ENCODE assay signal across 23 cellular contexts in genomic region chr6:107769053-107769658, GRCh38. TPM values are rescaled to one million over a fixed set of nuclear protein-coding genes. Genes with fewer than 3 reads are reported as not detected.
DNase-seq lines count a peak whose midpoint lies in the region; ATAC-seq, FAIRE-seq and TF ChIP-seq lines count a peak whose summit lies in the region.
"Had no signal": no experiment of that assay in that cellular context is flagged by ENCODE, and none has a peak within 500 bp of the region (broad histone marks: within the 10 kb centered on the region; RNA-seq: fewer than 3 reads in every experiment).

No MANE protein-coding gene starts in this region.

- TF ChIP-seq POLR2A in K562 (conservative IDR thresholded peaks at IDR 0.05) = no peak

- H3K4me1 Mint-ChIP-seq in CD4-positive, alpha-beta memory T cell = peaks cover 10 to 39% (median 16%) of the 10 kb centered on the region in 4 donors

- no peaks in the 10 kb centered on the region for H4K20me1 ChIP-seq in K562 (replicated peaks; ENCODE audit: control insufficient read depth, insufficient read depth, low read length)
- H4K20me1 ChIP-seq: BLaER1 treated with 17β-estradiol and CSF1 and Interleukin-3, amounts not matched to agents 10 nM and 100 nM had no signal

- H3K27ac Mint-ChIP-seq in CD4-positive, alpha-beta memory T cell = peak overlapping the region in 3 of 7 donors; percentile 15 to 61 (median 46)

- no TSS peak for BruUV-seq in K562 (replicated peaks; lab: Mats Ljungman, UMichigan)

- no peak for FAIRE-seq in K562 (lab: Jason Lieb, UNC)
- FAIRE-seq: D721Med, GM12892, HTR-8/SVneo had no signal

- TF ChIP-seq RAD21 in K562 (CRISPR knock-in tag; conservative IDR thresholded peaks at IDR 0.05 in 1 of 2, IDR thresholded peaks at IDR 0.05 in 1 of 2) = no peak

- no peaks in the 10 kb centered on the region for H3K27me3 Mint-ChIP-seq in CD4-positive, alpha-beta memory T cell
- H3K27me3 Mint-ChIP-seq: IgD-negative memory B cell had no signal

- no peak overlapping the region for H3K4me2 ChIP-seq in K562 (ENCODE audit: insufficient read depth, low read length)
- H3K4me2 ChIP-seq: BLaER1 treated with 17β-estradiol and CSF1 and Interleukin-3, amounts not matched to agents 10 nM and 100 nM; SK-N-SH had no signal

- H3K9ac ChIP-seq in K562 (ENCODE audit: insufficient read depth in 1 of 2, low read depth in 2 of 2, low read length in 2 of 2) = no peak overlapping the region
- H3K9ac ChIP-seq: BLaER1 treated with 17β-estradiol and CSF1 and Interleukin-3, amounts not matched to agents 10 nM and 100 nM; SK-N-SH had no signal

- WGBS in K562 (ENCODE audit: insufficient coverage, low coverage, missing lambda C conversion rate) = 0% methylated on average over 6 of the region's 6 CpGs
- 28 to 36% (median 29%) methylated on average over 6 of the region's 6 CpGs for WGBS in psoas muscle, 3 donors

- no peak for TF ChIP-seq EP300 in K562 (IDR thresholded peaks at IDR 0.05; ENCODE audit: low read length)

- intact Hi-C loops in K562 (cut with micrococcal nuclease) (no loop called here), psoas muscle (cut with DNase I) (no loop called here)
- intact Hi-C loops in CD4-positive, alpha-beta memory T cell (cut with micrococcal nuclease) = no loop called here

- no peak for TF ChIP-seq CTCF in K562 (IDR thresholded peaks at IDR 0.05 in 2 of 3, conservative IDR thresholded peaks at IDR 0.05 in 1 of 3; ENCODE audit: insufficient read depth in 2 of 3, low read depth in 1 of 3, low read length in 3 of 3)
- no peak for TF ChIP-seq CTCF in psoas muscle (IDR thresholded peaks at IDR 0.05)

- no peaks in the 10 kb centered on the region for H3K9me3 ChIP-seq in K562 (replicated peaks; ENCODE audit: control insufficient read depth, insufficient read depth, low read depth, low read length)
- no peaks in the 10 kb centered on the region for H3K9me3 ChIP-seq in psoas muscle
- H3K9me3 ChIP-seq in CD4-positive, alpha-beta memory T cell (ENCODE audit: control insufficient read depth in 1 of 2, low read length in 2 of 2) = no peaks in the 10 kb centered on the region
- H3K9me3 ChIP-seq: HAP-1, MG63, SK-N-SH had no signal

- no peak overlapping the region for H3K4me3 Mint-ChIP-seq in CD4-positive, alpha-beta memory T cell
- H3K4me3 Mint-ChIP-seq: IgD-negative memory B cell had no signal

- no peak overlapping the region for H3K27ac ChIP-seq in K562 (ENCODE audit: extremely low read depth, low read depth, low read length)
- H3K27ac ChIP-seq in psoas muscle = peak overlapping the region; percentile 58
- no peak overlapping the region for H3K27ac ChIP-seq in CD4-positive, alpha-beta memory T cell (ENCODE audit: low read depth, low read length)
- H3K27ac ChIP-seq: BLaER1 treated with 17β-estradiol and CSF1 and Interleukin-3, amounts not matched to agents 10 nM and 100 nM had no signal

- H3K4me1 ChIP-seq in K562 (replicated peaks in 1 of 2; ENCODE audit: control insufficient read depth in 2 of 2, insufficient read depth in 2 of 2, low read length in 2 of 2) (no peaks in the 10 kb centered on the region), psoas muscle (peaks cover 5% of the 10 kb centered on the region)
- H3K4me1 ChIP-seq in CD4-positive, alpha-beta memory T cell (ENCODE audit: insufficient read depth, low read length) = no peaks in the 10 kb centered on the region
- H3K4me1 ChIP-seq: BLaER1 treated with 17β-estradiol and CSF1 and Interleukin-3, amounts not matched to agents 10 nM and 100 nM; HAP-1 had no signal

- H3K36me3 Mint-ChIP-seq in CD4-positive, alpha-beta memory T cell = peaks cover 58 to 68% of the 10 kb centered on the region in 2 donors

- H3K36me3 ChIP-seq in K562 (ENCODE audit: control insufficient read depth, insufficient read depth, low read length) (no peaks in the 10 kb centered on the region), psoas muscle (ENCODE audit: insufficient read depth in 1 of 2, low read depth in 1 of 2) (no peaks in the 10 kb centered on the region)
- H3K36me3 ChIP-seq in CD4-positive, alpha-beta memory T cell (ENCODE audit: insufficient read depth, low read length) = peaks cover 8% of the 10 kb centered on the region
- H3K36me3 ChIP-seq: BLaER1 treated with 17β-estradiol and CSF1 and Interleukin-3, amounts not matched to agents 10 nM and 100 nM; HAP-1; MG63 had no signal

- POLR2A ChIA-PET in HEK293T (lab: Yijun Ruan, JAX) (no interaction called here), K562 (lab: Yijun Ruan, JAX) (no interaction called here)
- POLR2A ChIA-PET in CD4-positive, alpha-beta memory T cell (lab: Charles Lee; ENCODE audit: partially characterized antibody) = interaction anchor here (0.9 to 1.5 kb wide), 3 partner anchors 12 to 18 kb away, joined by 3 read pairs; no protein-coding TSS in a partner anchor

- H3K9me3 Mint-ChIP-seq in CD4-positive, alpha-beta memory T cell = peaks cover 0 to 2% (median 0%) of the 10 kb centered on the region in 8 donors
- H3K9me3 Mint-ChIP-seq: IgD-negative memory B cell had no signal

- H3K4me3 ChIP-seq in K562 (no peak overlapping the region), psoas muscle (no peak overlapping the region)
- H3K4me3 ChIP-seq in CD4-positive, alpha-beta memory T cell (ENCODE audit: low read length in 2 of 2) = no peak overlapping the region
- H3K4me3 ChIP-seq: BLaER1 treated with 17β-estradiol and CSF1 and Interleukin-3, amounts not matched to agents 10 nM and 100 nM; HAP-1; MG63 had no signal

- in situ Hi-C loops in K562 (cut with MboI) = no loop called here

- H3K27me3 ChIP-seq in K562 (ENCODE audit: control insufficient read depth in 2 of 2, insufficient read depth in 2 of 2, low read length in 2 of 2) (peaks cover 13 to 42% of the 10 kb centered on the region in 2 experiments), psoas muscle (ENCODE audit: insufficient read depth in 3 of 3, low read length in 2 of 3) (no peaks in the 10 kb centered on the region)
- no peaks in the 10 kb centered on the region for H3K27me3 ChIP-seq in CD4-positive, alpha-beta memory T cell (ENCODE audit: insufficient read depth, low read length)
- H3K27me3 ChIP-seq: BLaER1 treated with 17β-estradiol and CSF1 and Interleukin-3, amounts not matched to agents 10 nM and 100 nM; MG63 had no signal

- no peaks in the 10 kb centered on the region for H3K79me2 ChIP-seq in K562 (ENCODE audit: control insufficient read depth, insufficient read depth, low read length)

- ATAC-seq in K562 (peak; percentile 53; the same call in 2 of the 3 replicates), psoas muscle (peak; percentile 69 to 98 (median 93)), GM19463 (IDR thresholded peaks at IDR 0.05; ENCODE audit: unreplicated experiment) (no peak), HG02981 (IDR thresholded peaks at IDR 0.05; ENCODE audit: unreplicated experiment) (no peak)

- CTCF ChIA-PET in HEK293T (lab: Yijun Ruan, JAX) (no interaction called here), K562 (lab: Yijun Ruan, JAX; ENCODE audit: low intra/inter-chr PET ratio) (no interaction called here)
- CTCF ChIA-PET in CD4-positive, alpha-beta memory T cell (lab: Charles Lee; ENCODE audit: partially characterized antibody) = no interaction called here

- no peaks in the 10 kb centered on the region for H3K9me1 ChIP-seq in K562 (ENCODE audit: control insufficient read depth, insufficient read depth, low read length)

- DNase-seq in HEK293T (ENCODE audit: extremely low spot score) (no peak), K562 (ENCODE audit: extremely low read depth in 1 of 4, low spot score in 3 of 4) (peak in 1 of 4 experiments; percentile 6), left kidney (ENCODE audit: low read depth, low spot score) (peak; percentile 20), psoas muscle (no peak)
- no peak for DNase-seq in CD4-positive, alpha-beta memory T cell
- DNase-seq: Kasumi-1, MG63, NCI-H1048, NCI-H1436, NCI-H2029 treated with DMSO at 0.1 percent for 48 hours, NCI-H510A, NCI-H774, SHP77, SK-N-SH had no signal

- H2AFZ ChIP-seq in K562 (ENCODE audit: low read depth, low read length) = no peak overlapping the region

TF ChIP-seq in HEK293T, 16 proteins besides CTCF, POLR2A, EP300 and RAD21 (continues in another document):
- no peak for TF ChIP-seq ELF4 (IDR thresholded peaks at IDR 0.05)

TF ChIP-seq in K562, 482 proteins besides CTCF, POLR2A, EP300 and RAD21 (continues in another document):
- no peak for TF ChIP-seq HINFP (tag; conservative IDR thresholded peaks at IDR 0.05; ENCODE audit: low read depth)
- TF ChIP-seq NR2C1 (IDR thresholded peaks at IDR 0.05) = 0 out of 2 replicates have a peak, but pooled peaks have one; percentile 38
- TF ChIP-seq NR2C1 (tag; IDR thresholded peaks at IDR 0.05) = peak; percentile 58; the same call in 1 of the 2 replicates
- no peak for TF ChIP-seq ZNF717 (CRISPR knock-in tag; IDR thresholded peaks at IDR 0.05)

RNA-seq across cellular contexts. Expression of gene SCML4, which starts 55.0 kb away (rescaled TPM):
- total RNA-seq in K562 (2011; cell fraction: chromatin; rRNA removed; ENCODE audit: low replicate concordance) = not detected in 2 replicates
- not detected in 2 replicates for total RNA-seq in K562 (2011; cell fraction: nucleolus; rRNA removed)
- total RNA-seq in K562 (2011; cell fraction: nucleoplasm; rRNA removed) = not detected in 2 replicates
- total RNA-seq in K562 (2014; rRNA removed) (not detected in 2 replicates), K562 (2014; rRNA removed; fragmentation: Illumina TruSeq; extraction: Trizol) (not detected in 2 replicates), K562 (2015; rRNA removed; fragmentation: Illumina TruSeq; extraction: Trizol) (not detected in 2 replicates), K562 (2021) (0.04 and 0.16 TPM in 2 replicates), psoas muscle (under 1 TPM in 3 of 4 donors, not detected in 1; 0.15 to 0.21 (median 0.15) TPM)
- polyA plus RNA-seq in K562 (2011; rRNA removed) (not detected in 2 replicates), K562 (2014; fragmentation: Illumina TruSeq; extraction: Trizol) (not detected in 2 replicates), K562 (2014; fragmentation: Nextera tagmentation; extraction: Ambion mirVana) (not detected), K562 (2014; rRNA removed) (not detected in 2 replicates), psoas muscle (under 1 TPM in 1 of 3 donors, not detected in 2; 0.03 TPM)
- not detected in 2 replicates for polyA plus RNA-seq in K562 (2011; cell fraction: cytosol; rRNA removed)
- polyA plus RNA-seq in K562 (2011; cell fraction: nucleus; rRNA removed) = not detected in 2 replicates
- polyA plus RNA-seq in K562 (2012) = not detected in 2 replicates
- polyA minus RNA-seq in K562 (2011; rRNA and poly(A)+ RNA removed) = not detected in 2 replicates
- polyA minus RNA-seq in K562 (2011; cell fraction: cytosol; rRNA and poly(A)+ RNA removed) = not detected in 2 replicates
- polyA minus RNA-seq in K562 (2011; cell fraction: nucleus; rRNA and poly(A)+ RNA removed) = not detected in 2 replicates
- total RNA-seq in CD4-positive, alpha-beta memory T cell = 10 to 100 TPM; 85.2 to 90.2 TPM
- polyA plus RNA-seq in CD4-positive, alpha-beta memory T cell = 100 to 1,000 TPM in 1 of 2 donors, 10 to 100 TPM in 1; 78.9 to 105 TPM
- total RNA-seq: RPMI7951 had no signal

Comparison
In these comparisons a context has a peak if more than half of its experiments do, and no peak if none do; other contexts are left out.
1. ATAC-seq: peak in K562 (single experiment) and psoas muscle (4 of 4); none in GM19463 (single experiment) and HG02981 (single experiment).
2. RNA of gene SCML4, which starts 55.0 kb away (total RNA-seq): 85.2 to 90.2 TPM in CD4-positive, alpha-beta memory T cell; 0.15 to 0.21 TPM in psoas muscle and 0.04 to 0.16 TPM in K562; every median in the first group is over 10 times any median in the second.